ENCODE assay signal across 1 cellular context in genomic region chr5:78633710-78634109, GRCh38.
TF ChIP-seq lines count a peak whose summit lies in the region.

No MANE protein-coding gene starts in this region.

TF ChIP-seq in GM12878, 131 proteins besides CTCF, POLR2A, EP300 and RAD21:
- TF ChIP-seq CREB1 (IDR thresholded peaks at IDR 0.05; ENCODE audit: low read depth) (no peak), MYC (IDR thresholded peaks at IDR 0.05; ENCODE audit: insufficient read depth, insufficient read length, insufficient replicate concordance, low read length, severe bottlenecking) (no peak), ZNF622 (IDR thresholded peaks at IDR 0.05) (no peak), TAF1 (IDR thresholded peaks at IDR 0.05; ENCODE audit: borderline replicate concordance, low read depth, low read length) (no peak), ATF7 (IDR thresholded peaks at IDR 0.05; ENCODE audit: low read depth) (no peak), USF1 (IDR thresholded peaks at IDR 0.05; ENCODE audit: borderline replicate concordance, extremely low read length, insufficient read depth, low read depth, low read length) (no peak), REST (IDR thresholded peaks at IDR 0.05; ENCODE audit: low read depth, low read length) (no peak), SRF (IDR thresholded peaks at IDR 0.05; ENCODE audit: low read depth in 2 of 2, low read length in 2 of 2) (no peak), ZNF207 (IDR thresholded peaks at IDR 0.05; ENCODE audit: borderline replicate concordance) (no peak), HCFC1 (IDR thresholded peaks at IDR 0.05; ENCODE audit: low read length) (no peak), JUND (IDR thresholded peaks at IDR 0.05; ENCODE audit: low read depth, low read length) (no peak), RFX5 (IDR thresholded peaks at IDR 0.05; ENCODE audit: low read depth, low read length) (no peak), USF2 (IDR thresholded peaks at IDR 0.05; ENCODE audit: borderline replicate concordance, low read depth, low read length) (no peak), BCLAF1 (IDR thresholded peaks at IDR 0.05) (no peak)
TF ChIP-seq in GM12878: peak in this region for 0.
